ENCODE assay signal across 8 cellular contexts in genomic region chr19:18415177-18415867, GRCh38. TPM values are rescaled to one million over a fixed set of nuclear protein-coding genes. Genes with fewer than 3 reads are reported as not detected.
DNase-seq lines count a peak whose midpoint lies in the region; TF ChIP-seq lines count a peak whose summit lies in the region.

No MANE protein-coding gene starts in this region.

- H3K4me3 ChIP-seq in esophagus squamous epithelium (peak overlapping the region; percentile 3 to 58 (median 26)), neutrophil (ENCODE audit: low read depth in 1 of 2, low read length in 1 of 2) (peak overlapping the region; percentile 22 to 59)

- H3K4me1 ChIP-seq in esophagus squamous epithelium = peaks cover 49 to 65% (median 55%) of the 10 kb centered on the region in 3 donors
- H3K4me1 ChIP-seq in neutrophil (ENCODE audit: control insufficient read depth in 1 of 2, insufficient read depth in 1 of 2, low read depth in 1 of 2, low read length in 1 of 2) = peaks cover 53 to 54% of the 10 kb centered on the region in 2 experiments

- peaks cover 0 to 31% (median 0%) of the 10 kb centered on the region in 4 donors for H3K27me3 ChIP-seq in esophagus squamous epithelium
- peaks cover 91% of the 10 kb centered on the region for H3K27me3 ChIP-seq in neutrophil

- H3K9me3 ChIP-seq in esophagus squamous epithelium (no peaks in the 10 kb centered on the region), neutrophil (no peaks in the 10 kb centered on the region)

- intact Hi-C loops in esophagus squamous epithelium (cut with DNase I) = no loop called here

- DNase-seq in NCI-H1105 (lab: John Stamatoyannopoulos, UW) (peak; percentile 44), NCI-H1105 treated with DMSO at 0.1 percent for 48 hours (lab: John Stamatoyannopoulos, UW) (no peak), SKM-1 (lab: John Stamatoyannopoulos, UW; ENCODE audit: unreplicated experiment) (peak; percentile 81), esophagus squamous epithelium (lab: John Stamatoyannopoulos, UW) (no peak), NCI-H774 (lab: John Stamatoyannopoulos, UW) (no peak), ACHN (no peak)
- DNase-seq in stimulated activated CD4-positive, alpha-beta T cell treated with anti-CD3 and anti-CD28 coated beads, Interleukin-4, amount 100 ng/mL, for 1 hour = no peak

- peak overlapping the region; percentile 67 to 94 (median 92) for H3K27ac ChIP-seq in esophagus squamous epithelium
- H3K27ac ChIP-seq in neutrophil = peak overlapping the region; percentile 59

- H3K36me3 ChIP-seq in esophagus squamous epithelium (no peaks in the 10 kb centered on the region), neutrophil (no peaks in the 10 kb centered on the region)

- TF ChIP-seq POLR2A in esophagus squamous epithelium (IDR thresholded peaks at IDR 0.05) = peak in 1 of 4 donors; percentile 36

- in situ Hi-C loops in ACHN (cut with HindIII; ENCODE audit: low pct_ligation_motif_present, low pct_unique_long_range_greater_than_20kb, low sequenced_read_pairs) = no loop called here

- TF ChIP-seq CTCF in esophagus squamous epithelium (IDR thresholded peaks at IDR 0.05) (no peak), neutrophil (IDR thresholded peaks at IDR 0.05) (no peak)

- WGBS in esophagus squamous epithelium, 2 donors = 17 to 26% methylated on average over 18 to 19 of the region's 25 CpGs

RNA-seq across cellular contexts. Expression of gene SSBP4, which starts 3.9 kb away (rescaled TPM):
- 10 to 100 TPM; 23.7 to 48.1 (median 26.1) TPM for total RNA-seq in esophagus squamous epithelium

RNA-seq across cellular contexts. Expression of gene LRRC25, which starts 17.9 kb away (rescaled TPM):
- total RNA-seq in esophagus squamous epithelium = 10 to 100 TPM in 1 of 4 donors, 1 to 10 TPM in 1, under 1 TPM in 2; 0.53 to 10.3 (median 1.9) TPM

RNA-seq across cellular contexts. Expression of gene ISYNA1, which starts 22.6 kb away (rescaled TPM):
- 10 to 100 TPM in 3 of 4 donors, 1 to 10 TPM in 1; 8.1 to 24.4 (median 14.4) TPM for total RNA-seq in esophagus squamous epithelium

RNA-seq across cellular contexts. Expression of gene GDF15, which starts 29.4 kb away (rescaled TPM):
- 1 to 10 TPM in 1 of 4 donors, under 1 TPM in 1, not detected in 2; 0.76 to 2.3 TPM for total RNA-seq in esophagus squamous epithelium

Comparison
In these comparisons a context has a peak if more than half of its experiments do, and no peak if none do; other contexts are left out.
1. DNase-seq: peak in NCI-H1105 (single experiment) and SKM-1 (single experiment); none in NCI-H1105 treated with DMSO at 0.1 percent for 48 hours (single experiment), esophagus squamous epithelium (single experiment), NCI-H774 (single experiment), stimulated activated CD4-positive, alpha-beta T cell treated with anti-CD3 and anti-CD28 coated beads, Interleukin-4, amount 100 ng/mL, for 1 hour (single experiment) and ACHN (single experiment).